In the genomic region with DNA sequence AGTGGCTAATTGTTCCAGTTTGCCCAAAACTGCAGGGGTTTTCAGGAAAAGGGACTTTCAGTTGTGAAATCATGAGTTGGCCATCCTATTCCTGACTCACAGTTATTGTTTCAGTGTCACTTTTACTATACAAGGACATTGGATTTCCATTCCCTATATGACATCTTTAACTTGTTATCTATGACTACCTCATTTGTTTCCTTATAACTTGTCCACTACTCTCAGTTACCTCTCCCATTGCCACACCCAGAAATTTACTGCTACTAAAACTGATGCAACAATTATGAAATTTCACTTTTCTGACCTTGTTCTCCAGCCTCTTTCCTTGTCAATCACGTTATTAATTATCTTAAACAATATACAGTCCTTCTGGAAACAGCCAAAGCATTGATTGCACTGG, we compare ENCODE assay signal across 20 cellular contexts.
"Had no signal": no experiment of that assay in that cellular context is flagged by ENCODE, and none has a peak within 500 bp of the region (broad histone marks: within the 10 kb centered on the region; RNA-seq: fewer than 3 reads in every experiment).

No MANE protein-coding gene starts in this region.

- H3K79me2 ChIP-seq: parathyroid adenoma had no signal

- H3K27me3 ChIP-seq: neutrophil, right lobe of liver, suprapubic skin, tibial artery, upper lobe of right lung had no signal

- ATAC-seq: naive thymus-derived CD8-positive, alpha-beta T cell; psoas muscle; right lobe of liver; stimulated activated effector memory CD8-positive, alpha-beta T cell treated with anti-CD3 and anti-CD28 coated beads, Interleukin-12 subunit alpha, Interleukin-12 subunit beta, amount 100 ng/mL, for 72 hours; upper lobe of right lung had no signal

- H2AFZ ChIP-seq: parathyroid adenoma had no signal

- H3K9ac ChIP-seq: parathyroid adenoma had no signal

- H3K9me3 ChIP-seq: left ventricle myocardium inferior, neutrophil, psoas muscle, right lobe of liver, suprapubic skin, thoracic aorta, tibial artery, upper lobe of right lung had no signal

- H3K4me3 ChIP-seq: left ventricle myocardium inferior, lung, psoas muscle, right lobe of liver, suprapubic skin, thoracic aorta, tibial artery, upper lobe of right lung had no signal

- DNase-seq: hypothalamus; immature natural killer cell; kidney; left ventricle myocardium inferior; midbrain; naive thymus-derived CD8-positive, alpha-beta T cell; occipital lobe; psoas muscle; right lobe of liver; stimulated activated CD4-positive, alpha-beta T cell treated with anti-CD3 and anti-CD28 coated beads, Interleukin-4, amount 100 ng/mL, for 24 hours; stimulated activated naive CD4-positive, alpha-beta T cell; tibial artery; trophoblast cell; upper lobe of right lung had no signal

- H3K4me1 ChIP-seq: left ventricle myocardium inferior, parathyroid adenoma, psoas muscle, right lobe of liver, suprapubic skin, tibial artery, upper lobe of right lung had no signal

- H3K36me3 ChIP-seq: left ventricle myocardium inferior, neutrophil, right lobe of liver, suprapubic skin, thoracic aorta, tibial artery, upper lobe of right lung had no signal

- H3K27ac ChIP-seq: left ventricle myocardium inferior, neutrophil, parathyroid adenoma, psoas muscle, right lobe of liver, suprapubic skin, thoracic aorta, tibial artery, upper lobe of right lung had no signal
